In genomic region chr12:54214553-54215374, GRCh38 we compare ENCODE assay signal across 8 cellular contexts. TPM values are rescaled to one million over a fixed set of nuclear protein-coding genes. Genes with fewer than 3 reads are reported as not detected.
A peak's percentile ranks its signal among the peaks of the same experiment; 100 is the strongest.
DNase-seq lines count a peak whose midpoint lies in the region; ATAC-seq and TF ChIP-seq lines count a peak whose summit lies in the region.

No MANE protein-coding gene starts in this region.

- H3K36me3 Mint-ChIP-seq in activated naive CD8-positive, alpha-beta T cell treated with anti-CD3 and anti-CD28 coated beads, Interleukin-2, amount 10 ng/mL, durations not matched to agents 7 days and 5 days: no peaks in the 10 kb centered on the region

- intact Hi-C loops in heart left ventricle (cut with DNase I): loop anchor here in 2 of 10 donors (5.0 kb wide), 2 partner anchors 143 to 153 kb away; no protein-coding TSS in a partner anchor
- intact Hi-C loops in aorta (cut with DNase I): loop anchor here (5.0 kb wide), 2 partner anchors 43 to 143 kb away; no protein-coding TSS in a partner anchor

- H3K4me3 Mint-ChIP-seq in activated naive CD8-positive, alpha-beta T cell treated with anti-CD3 and anti-CD28 coated beads, Interleukin-2, amount 10 ng/mL, durations not matched to agents 7 days and 5 days: peak overlapping the region; percentile 87

- no peak for TF ChIP-seq POLR2A in heart left ventricle (IDR thresholded peaks at IDR 0.05)

- ATAC-seq in GM18499 (IDR thresholded peaks at IDR 0.05; ENCODE audit: insufficient read depth, unreplicated experiment) (peak; percentile 53), HG02938 (IDR thresholded peaks at IDR 0.05; ENCODE audit: unreplicated experiment) (peak; percentile 81), heart left ventricle (peak; percentile 77 to 91 (median 86)), aorta (ENCODE audit: low FRiP score) (peak; percentile 93)
- peak; percentile 83 for ATAC-seq in activated naive CD8-positive, alpha-beta T cell treated with anti-CD3 and anti-CD28 coated beads, Interleukin-2, amount 10 ng/mL, durations not matched to agents 7 days and 5 days (ENCODE audit: low read depth)

- H3K9me3 ChIP-seq in heart left ventricle: no peaks in the 10 kb centered on the region
- no peaks in the 10 kb centered on the region for H3K9me3 ChIP-seq in aorta (ENCODE audit: control insufficient read depth, low read length)

- H3K27ac Mint-ChIP-seq in activated naive CD8-positive, alpha-beta T cell treated with anti-CD3 and anti-CD28 coated beads, Interleukin-2, amount 10 ng/mL, durations not matched to agents 7 days and 5 days: peak overlapping the region; percentile 54

- H3K27me3 ChIP-seq in heart left ventricle (peaks cover 0 to 40% (median 27%) of the 10 kb centered on the region in 9 donors), aorta (ENCODE audit: control insufficient read depth in 1 of 2, insufficient read depth in 2 of 2, low read length in 1 of 2) (no peaks in the 10 kb centered on the region)

- peaks cover 12% of the 10 kb centered on the region for H3K27me3 Mint-ChIP-seq in activated naive CD8-positive, alpha-beta T cell treated with anti-CD3 and anti-CD28 coated beads, Interleukin-2, amount 10 ng/mL, durations not matched to agents 7 days and 5 days

- 16 to 20% (median 18%) methylated on average over 27 to 31 of the region's 31 CpGs for WGBS in heart left ventricle, 4 donors
- 19 to 29% methylated on average over 21 to 31 of the region's 31 CpGs for WGBS in aorta, 2 donors

- H3K4me3 ChIP-seq in heart left ventricle: peak overlapping the region in 6 of 12 donors; percentile 18 to 47 (median 33)
- H3K4me3 ChIP-seq in aorta (ENCODE audit: low read length in 2 of 2): no peak overlapping the region

- H3K9me3 Mint-ChIP-seq in activated naive CD8-positive, alpha-beta T cell treated with anti-CD3 and anti-CD28 coated beads, Interleukin-2, amount 10 ng/mL, durations not matched to agents 7 days and 5 days: no peaks in the 10 kb centered on the region

- H3K27ac ChIP-seq in heart left ventricle (no peak overlapping the region), aorta (ENCODE audit: low read depth in 1 of 2, low read length in 2 of 2) (no peak overlapping the region)

- peaks cover 9 to 38% (median 21%) of the 10 kb centered on the region in 12 donors for H3K4me1 ChIP-seq in heart left ventricle
- no peaks in the 10 kb centered on the region for H3K4me1 ChIP-seq in aorta (ENCODE audit: control insufficient read depth in 1 of 2, insufficient read depth in 2 of 2, low read length in 2 of 2)

- peak; percentile 97 for DNase-seq in NCI-H146 treated with DMSO at 0.1 percent for 48 hours (lab: John Stamatoyannopoulos, UW; ENCODE audit: unreplicated experiment)
- peak; percentile 92 for DNase-seq in SW480 (ENCODE audit: low spot score)
- peak; percentile 93 for DNase-seq in activated naive CD8-positive, alpha-beta T cell treated with anti-CD3 and anti-CD28 coated beads, Interleukin-2, amount 10 ng/mL, durations not matched to agents 7 days and 5 days
- peak; percentile 86 to 91 (median 89) for DNase-seq in heart left ventricle
- peak; percentile 85 for DNase-seq in putamen (ENCODE audit: low spot score)
- DNase-seq in aorta: peak; percentile 93 to 96

- peaks cover 29% of the 10 kb centered on the region for H3K4me1 Mint-ChIP-seq in activated naive CD8-positive, alpha-beta T cell treated with anti-CD3 and anti-CD28 coated beads, Interleukin-2, amount 10 ng/mL, durations not matched to agents 7 days and 5 days

- peak; percentile 94 to 100 (median 96) for TF ChIP-seq CTCF in heart left ventricle (IDR thresholded peaks at IDR 0.05)

- no peaks in the 10 kb centered on the region for H3K36me3 ChIP-seq in heart left ventricle
- no peaks in the 10 kb centered on the region for H3K36me3 ChIP-seq in aorta (ENCODE audit: control insufficient read depth in 1 of 2, insufficient read depth in 2 of 2, low read length in 1 of 2)

- POLR2A ChIA-PET in activated naive CD8-positive, alpha-beta T cell treated with anti-CD3 and anti-CD28 coated beads, Interleukin-2, amount 10 ng/mL, durations not matched to agents 7 days and 5 days (lab: Charles Lee): no interaction called here

RNA-seq across cellular contexts. Expression of gene SMUG1, which starts 26.0 kb away (rescaled TPM):
- 10 to 100 TPM; 23.9 to 24.4 TPM for total RNA-seq in activated naive CD8-positive, alpha-beta T cell treated with anti-CD3 and anti-CD28 coated beads, Interleukin-2, amount 10 ng/mL, durations not matched to agents 7 days and 5 days
- 10 to 100 TPM; 10.5 to 18.9 (median 15.7) TPM for total RNA-seq in heart left ventricle
- 10 to 100 TPM; 13.3 to 21.9 TPM for polyA plus RNA-seq in heart left ventricle
- total RNA-seq in aorta: 10 to 100 TPM; 21.8 to 27.6 TPM
- 10 to 100 TPM; 22.3 to 32.3 TPM for polyA plus RNA-seq in aorta
